ENCODE assay signal across 1 cellular context in genomic region chr1:201153474-201154388, GRCh38.
TF ChIP-seq lines count a peak whose summit lies in the region.

No MANE protein-coding gene starts in this region.

TF ChIP-seq in K562, 482 proteins besides CTCF, POLR2A, EP300 and RAD21 (continued from another document and continues in another):
- TF ChIP-seq, protein P1, sequence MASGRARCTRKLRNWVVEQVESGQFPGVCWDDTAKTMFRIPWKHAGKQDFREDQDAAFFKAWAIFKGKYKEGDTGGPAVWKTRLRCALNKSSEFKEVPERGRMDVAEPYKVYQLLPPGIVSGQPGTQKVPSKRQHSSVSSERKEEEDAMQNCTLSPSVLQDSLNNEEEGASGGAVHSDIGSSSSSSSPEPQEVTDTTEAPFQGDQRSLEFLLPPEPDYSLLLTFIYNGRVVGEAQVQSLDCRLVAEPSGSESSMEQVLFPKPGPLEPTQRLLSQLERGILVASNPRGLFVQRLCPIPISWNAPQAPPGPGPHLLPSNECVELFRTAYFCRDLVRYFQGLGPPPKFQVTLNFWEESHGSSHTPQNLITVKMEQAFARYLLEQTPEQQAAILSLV (tag; IDR thresholded peaks at IDR 0.05), result no peak
- TF ChIP-seq ETV1 (tag; conservative IDR thresholded peaks at IDR 0.05; ENCODE audit: low read depth) (peak; percentile 55), ZBTB11 (CRISPR knock-in tag; IDR thresholded peaks at IDR 0.05) (no peak), NR4A1 (CRISPR knock-in tag; IDR thresholded peaks at IDR 0.05) (no peak), NR4A1 (tag; IDR thresholded peaks at IDR 0.05) (peak; percentile 62; the same call in 1 of the 2 replicates), BACH1 (tag; IDR thresholded peaks at IDR 0.05) (no peak), SRSF9 (IDR thresholded peaks at IDR 0.05; ENCODE audit: borderline replicate concordance, low read depth, low read length) (no peak), DACH1 (IDR thresholded peaks at IDR 0.05; ENCODE audit: partially characterized antibody) (no peak), EHMT2 (IDR thresholded peaks at IDR 0.05) (no peak), SAFB (IDR thresholded peaks at IDR 0.05; ENCODE audit: borderline replicate concordance, low read depth, low read length) (no peak), FOXP1 (CRISPR knock-in tag; IDR thresholded peaks at IDR 0.05) (peak; percentile 46; the same call in 1 of the 2 replicates), CCAR2 (IDR thresholded peaks at IDR 0.05; ENCODE audit: low read depth, low read length) (no peak), MXD1 (CRISPR knock-in tag; IDR thresholded peaks at IDR 0.05; ENCODE audit: borderline replicate concordance, poor library complexity, severe bottlenecking) (no peak), JUND (IDR thresholded peaks at IDR 0.05; ENCODE audit: borderline replicate concordance, low read depth, low read length) (peak; percentile 46), JUND (tag; IDR thresholded peaks at IDR 0.05; ENCODE audit: borderline replicate concordance, low read depth, low read length) (no peak; the same call in 2 of the 3 replicates), CSDE1 (IDR thresholded peaks at IDR 0.05) (no peak), SIN3B (IDR thresholded peaks at IDR 0.05; ENCODE audit: low read depth) (peak; percentile 9; the same call in 1 of the 2 replicates), NEUROD1 (IDR thresholded peaks at IDR 0.05; ENCODE audit: borderline replicate concordance, low read depth, low read length, partially characterized antibody) (peak; percentile 77), CEBPG (CRISPR knock-in tag; IDR thresholded peaks at IDR 0.05) (no peak), CEBPG (tag; conservative IDR thresholded peaks at IDR 0.05 in 1 of 2, IDR thresholded peaks at IDR 0.05 in 1 of 2) (no peak), HBP1 (CRISPR knock-in tag; IDR thresholded peaks at IDR 0.05) (no peak), ZNF507 (tag; conservative IDR thresholded peaks at IDR 0.05) (no peak), TCF7 (IDR thresholded peaks at IDR 0.05; ENCODE audit: borderline replicate concordance) (0 out of 2 replicates have a peak, but pooled peaks have one; percentile 32), KDM4B (IDR thresholded peaks at IDR 0.05; ENCODE audit: borderline replicate concordance in 2 of 2, low read depth in 1 of 2) (peak in 1 of 2 experiments; percentile 70; a peak in 1 of 4 replicates), HDAC8 (tag; IDR thresholded peaks at IDR 0.05) (no peak), ZNF696 (CRISPR knock-in tag; conservative IDR thresholded peaks at IDR 0.05) (no peak), SRSF7 (optimal IDR thresholded peaks at IDR 0.05; ENCODE audit: low read depth, low read length) (no peak), HNRNPL (IDR thresholded peaks at IDR 0.05; ENCODE audit: low read depth, low read length) (no peak), PYGO2 (tag; IDR thresholded peaks at IDR 0.05) (no peak), ZNF146 (CRISPR knock-in tag; IDR thresholded peaks at IDR 0.05; ENCODE audit: unreplicated experiment) (no peak), RAD51 (IDR thresholded peaks at IDR 0.05; ENCODE audit: borderline replicate concordance, low read depth) (no peak), KLF13 (tag; IDR thresholded peaks at IDR 0.05; ENCODE audit: borderline replicate concordance, low read depth) (no peak), ZBED1 (IDR thresholded peaks at IDR 0.05) (peak; percentile 60; the same call in 1 of the 2 replicates), RERE (CRISPR knock-in tag; IDR thresholded peaks at IDR 0.05; ENCODE audit: borderline replicate concordance) (0 out of 2 replicates have a peak, but pooled peaks have one; percentile 26)
- TF ChIP-seq, protein P2, sequence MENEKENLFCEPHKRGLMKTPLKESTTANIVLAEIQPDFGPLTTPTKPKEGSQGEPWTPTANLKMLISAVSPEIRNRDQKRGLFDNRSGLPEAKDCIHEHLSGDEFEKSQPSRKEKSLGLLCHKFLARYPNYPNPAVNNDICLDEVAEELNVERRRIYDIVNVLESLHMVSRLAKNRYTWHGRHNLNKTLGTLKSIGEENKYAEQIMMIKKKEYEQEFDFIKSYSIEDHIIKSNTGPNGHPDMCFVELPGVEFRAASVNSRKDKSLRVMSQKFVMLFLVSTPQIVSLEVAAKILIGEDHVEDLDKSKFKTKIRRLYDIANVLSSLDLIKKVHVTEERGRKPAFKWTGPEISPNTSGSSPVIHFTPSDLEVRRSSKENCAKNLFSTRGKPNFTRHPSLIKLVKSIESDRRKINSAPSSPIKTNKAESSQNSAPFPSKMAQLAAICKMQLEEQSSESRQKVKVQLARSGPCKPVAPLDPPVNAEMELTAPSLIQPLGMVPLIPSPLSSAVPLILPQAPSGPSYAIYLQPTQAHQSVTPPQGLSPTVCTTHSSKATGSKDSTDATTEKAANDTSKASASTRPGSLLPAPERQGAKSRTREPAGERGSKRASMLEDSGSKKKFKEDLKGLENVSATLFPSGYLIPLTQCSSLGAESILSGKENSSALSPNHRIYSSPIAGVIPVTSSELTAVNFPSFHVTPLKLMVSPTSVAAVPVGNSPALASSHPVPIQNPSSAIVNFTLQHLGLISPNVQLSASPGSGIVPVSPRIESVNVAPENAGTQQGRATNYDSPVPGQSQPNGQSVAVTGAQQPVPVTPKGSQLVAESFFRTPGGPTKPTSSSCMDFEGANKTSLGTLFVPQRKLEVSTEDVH (IDR thresholded peaks at IDR 0.05; ENCODE audit: low read depth, partially characterized antibody), result no peak
- TF ChIP-seq, protein P3, sequence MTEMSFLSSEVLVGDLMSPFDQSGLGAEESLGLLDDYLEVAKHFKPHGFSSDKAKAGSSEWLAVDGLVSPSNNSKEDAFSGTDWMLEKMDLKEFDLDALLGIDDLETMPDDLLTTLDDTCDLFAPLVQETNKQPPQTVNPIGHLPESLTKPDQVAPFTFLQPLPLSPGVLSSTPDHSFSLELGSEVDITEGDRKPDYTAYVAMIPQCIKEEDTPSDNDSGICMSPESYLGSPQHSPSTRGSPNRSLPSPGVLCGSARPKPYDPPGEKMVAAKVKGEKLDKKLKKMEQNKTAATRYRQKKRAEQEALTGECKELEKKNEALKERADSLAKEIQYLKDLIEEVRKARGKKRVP (CRISPR knock-in tag; IDR thresholded peaks at IDR 0.05), result no peak
- TF ChIP-seq, protein P4, sequence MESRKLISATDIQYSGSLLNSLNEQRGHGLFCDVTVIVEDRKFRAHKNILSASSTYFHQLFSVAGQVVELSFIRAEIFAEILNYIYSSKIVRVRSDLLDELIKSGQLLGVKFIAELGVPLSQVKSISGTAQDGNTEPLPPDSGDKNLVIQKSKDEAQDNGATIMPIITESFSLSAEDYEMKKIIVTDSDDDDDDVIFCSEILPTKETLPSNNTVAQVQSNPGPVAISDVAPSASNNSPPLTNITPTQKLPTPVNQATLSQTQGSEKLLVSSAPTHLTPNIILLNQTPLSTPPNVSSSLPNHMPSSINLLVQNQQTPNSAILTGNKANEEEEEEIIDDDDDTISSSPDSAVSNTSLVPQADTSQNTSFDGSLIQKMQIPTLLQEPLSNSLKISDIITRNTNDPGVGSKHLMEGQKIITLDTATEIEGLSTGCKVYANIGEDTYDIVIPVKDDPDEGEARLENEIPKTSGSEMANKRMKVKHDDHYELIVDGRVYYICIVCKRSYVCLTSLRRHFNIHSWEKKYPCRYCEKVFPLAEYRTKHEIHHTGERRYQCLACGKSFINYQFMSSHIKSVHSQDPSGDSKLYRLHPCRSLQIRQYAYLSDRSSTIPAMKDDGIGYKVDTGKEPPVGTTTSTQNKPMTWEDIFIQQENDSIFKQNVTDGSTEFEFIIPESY (CRISPR knock-in tag; IDR thresholded peaks at IDR 0.05), result no peak
- TF ChIP-seq, protein P5, sequence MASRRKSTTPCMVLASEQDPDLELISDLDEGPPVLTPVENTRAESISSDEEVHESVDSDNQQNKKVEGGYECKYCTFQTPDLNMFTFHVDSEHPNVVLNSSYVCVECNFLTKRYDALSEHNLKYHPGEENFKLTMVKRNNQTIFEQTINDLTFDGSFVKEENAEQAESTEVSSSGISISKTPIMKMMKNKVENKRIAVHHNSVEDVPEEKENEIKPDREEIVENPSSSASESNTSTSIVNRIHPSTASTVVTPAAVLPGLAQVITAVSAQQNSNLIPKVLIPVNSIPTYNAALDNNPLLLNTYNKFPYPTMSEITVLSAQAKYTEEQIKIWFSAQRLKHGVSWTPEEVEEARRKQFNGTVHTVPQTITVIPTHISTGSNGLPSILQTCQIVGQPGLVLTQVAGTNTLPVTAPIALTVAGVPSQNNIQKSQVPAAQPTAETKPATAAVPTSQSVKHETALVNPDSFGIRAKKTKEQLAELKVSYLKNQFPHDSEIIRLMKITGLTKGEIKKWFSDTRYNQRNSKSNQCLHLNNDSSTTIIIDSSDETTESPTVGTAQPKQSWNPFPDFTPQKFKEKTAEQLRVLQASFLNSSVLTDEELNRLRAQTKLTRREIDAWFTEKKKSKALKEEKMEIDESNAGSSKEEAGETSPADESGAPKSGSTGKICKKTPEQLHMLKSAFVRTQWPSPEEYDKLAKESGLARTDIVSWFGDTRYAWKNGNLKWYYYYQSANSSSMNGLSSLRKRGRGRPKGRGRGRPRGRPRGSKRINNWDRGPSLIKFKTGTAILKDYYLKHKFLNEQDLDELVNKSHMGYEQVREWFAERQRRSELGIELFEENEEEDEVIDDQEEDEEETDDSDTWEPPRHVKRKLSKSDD (conservative IDR thresholded peaks at IDR 0.05; ENCODE audit: low read length), result no peak
- TF ChIP-seq, protein P6, sequence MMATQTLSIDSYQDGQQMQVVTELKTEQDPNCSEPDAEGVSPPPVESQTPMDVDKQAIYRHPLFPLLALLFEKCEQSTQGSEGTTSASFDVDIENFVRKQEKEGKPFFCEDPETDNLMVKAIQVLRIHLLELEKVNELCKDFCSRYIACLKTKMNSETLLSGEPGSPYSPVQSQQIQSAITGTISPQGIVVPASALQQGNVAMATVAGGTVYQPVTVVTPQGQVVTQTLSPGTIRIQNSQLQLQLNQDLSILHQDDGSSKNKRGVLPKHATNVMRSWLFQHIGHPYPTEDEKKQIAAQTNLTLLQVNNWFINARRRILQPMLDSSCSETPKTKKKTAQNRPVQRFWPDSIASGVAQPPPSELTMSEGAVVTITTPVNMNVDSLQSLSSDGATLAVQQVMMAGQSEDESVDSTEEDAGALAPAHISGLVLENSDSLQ (IDR thresholded peaks at IDR 0.05), result no peak
